ENCODE assay signal across 2 cellular contexts in genomic region chr13:38781539-38781938, GRCh38.
TF ChIP-seq lines count a peak whose summit lies in the region.

No MANE protein-coding gene starts in this region.

TF ChIP-seq in HepG2, 621 proteins besides CTCF, POLR2A, EP300 and RAD21 (continued from another document):
- peak; percentile 64; the same call in 1 of the 2 replicates for TF ChIP-seq RAD51 (IDR thresholded peaks at IDR 0.05; ENCODE audit: borderline replicate concordance)

TF ChIP-seq in H1, 55 proteins besides CTCF, POLR2A, EP300 and RAD21 (continued from another document):
- TF ChIP-seq RNF2 (IDR thresholded peaks at IDR 0.05; ENCODE audit: borderline replicate concordance, low read depth, low read length, missing control alignments, poor library complexity, severe bottlenecking) (no peak), CREB1 (IDR thresholded peaks at IDR 0.05) (no peak), BACH1 (IDR thresholded peaks at IDR 0.05; ENCODE audit: low read length) (no peak)
TF ChIP-seq in H1: peak in this region for 0.
